ENCODE assay signal across 1 cellular context in the genomic region with DNA sequence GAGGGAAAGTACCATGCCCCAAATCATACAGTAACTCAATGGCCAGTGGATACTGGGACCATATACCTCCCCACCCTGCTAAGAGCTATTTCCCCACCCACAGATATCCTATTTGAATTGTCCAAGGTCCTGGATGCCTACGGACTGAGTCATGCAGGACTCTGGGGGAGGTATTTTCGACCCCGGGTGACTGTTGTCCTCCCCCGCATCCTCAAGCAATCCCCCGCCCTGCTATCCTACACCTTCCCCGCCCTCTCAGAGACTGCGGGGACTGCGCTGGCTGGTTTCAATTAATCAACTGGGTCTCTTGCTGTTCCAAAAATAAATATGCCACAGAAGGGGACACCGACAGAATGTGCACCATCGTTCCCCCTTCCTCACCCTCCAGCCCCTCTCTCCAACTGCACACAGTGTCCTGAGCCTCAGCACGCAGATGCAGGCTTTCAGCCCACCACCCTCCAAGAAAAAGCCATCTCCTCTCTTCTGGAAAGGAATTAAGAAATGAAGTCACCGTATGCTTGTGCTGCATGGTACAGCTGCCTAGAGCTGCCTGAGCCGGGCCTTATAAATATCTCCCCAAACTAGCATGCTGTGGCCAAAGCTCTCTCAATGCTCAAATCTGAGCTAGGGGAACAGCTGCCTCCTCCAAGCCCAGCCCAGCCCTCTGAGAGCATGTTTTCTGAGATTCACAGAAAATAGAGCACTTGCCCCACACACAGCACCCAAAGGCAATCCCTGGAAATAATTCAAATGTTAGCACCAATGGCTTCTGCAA.
A peak's percentile ranks its signal among the peaks of the same experiment; 100 is the strongest.
TF ChIP-seq lines count a peak whose summit lies in the region.

No MANE protein-coding gene starts in this region.

TF ChIP-seq in K562, 482 proteins besides CTCF, POLR2A, EP300 and RAD21 (continued from another document and continues in another):
- TF ChIP-seq TEAD4 (IDR thresholded peaks at IDR 0.05; ENCODE audit: low read length) (peak; percentile 70), TEAD4 (CRISPR knock-in tag; IDR thresholded peaks at IDR 0.05; ENCODE audit: borderline replicate concordance) (no peak), FOXJ2 (tag; IDR thresholded peaks at IDR 0.05) (no peak), RBBP5 (IDR thresholded peaks at IDR 0.05; ENCODE audit: borderline replicate concordance, insufficient read depth, low read length, poor library complexity, severe bottlenecking) (no peak), YBX1 (IDR thresholded peaks at IDR 0.05) (no peak), PCBP2 (IDR thresholded peaks at IDR 0.05; ENCODE audit: low read depth, low read length, poor library complexity, severe bottlenecking) (no peak), TAL1 (IDR thresholded peaks at IDR 0.05) (no peak), KLF16 (IDR thresholded peaks at IDR 0.05) (peak; percentile 41; the same call in 1 of the 2 replicates), NRF1 (conservative IDR thresholded peaks at IDR 0.05 in 1 of 2, IDR thresholded peaks at IDR 0.05 in 1 of 2) (0 out of 4 replicates have a peak, but pooled peaks of 1 of the 2 experiments have one; percentile 14), SMC3 (conservative IDR thresholded peaks at IDR 0.05; ENCODE audit: insufficient read depth, low read depth, low read length) (no peak), CBFA2T3 (IDR thresholded peaks at IDR 0.05) (0 out of 2 replicates have a peak, but pooled peaks have one; percentile 7), PURB (CRISPR knock-in tag; IDR thresholded peaks at IDR 0.05; ENCODE audit: low read depth) (no peak), EGR1 (conservative IDR thresholded peaks at IDR 0.05) (peak; percentile 94), ZBTB7A (IDR thresholded peaks at IDR 0.05; ENCODE audit: borderline replicate concordance, control insufficient read depth, low read depth, low read length) (peak; percentile 65; the same call in 1 of the 2 replicates), SMARCA4 (IDR thresholded peaks at IDR 0.05) (peak; percentile 68), PCBP1 (IDR thresholded peaks at IDR 0.05; ENCODE audit: low read depth, low read length, poor library complexity, severe bottlenecking) (no peak), GTF2F1 (IDR thresholded peaks at IDR 0.05; ENCODE audit: low read depth, low read length) (no peak), RCOR1 (IDR thresholded peaks at IDR 0.05; ENCODE audit: borderline replicate concordance in 1 of 2, low read depth in 2 of 2, low read length in 2 of 2) (peak in 1 of 2 experiments; percentile 28; a peak in 1 of 4 replicates), KDM4B (IDR thresholded peaks at IDR 0.05; ENCODE audit: borderline replicate concordance in 2 of 2, low read depth in 1 of 2) (no peak), GABPA (tag; conservative IDR thresholded peaks at IDR 0.05; ENCODE audit: low read depth) (no peak), ARID1B (IDR thresholded peaks at IDR 0.05) (peak; percentile 66), SRSF7 (optimal IDR thresholded peaks at IDR 0.05; ENCODE audit: low read depth, low read length) (no peak), TEAD1 (CRISPR knock-in tag; IDR thresholded peaks at IDR 0.05) (peak; percentile 63 to 80; a peak in 2 of 4 replicates), NFATC3 (IDR thresholded peaks at IDR 0.05) (no peak), MAZ (CRISPR knock-in tag; conservative IDR thresholded peaks at IDR 0.05 in 1 of 2, IDR thresholded peaks at IDR 0.05 in 1 of 2) (0 out of 4 replicates have a peak, but pooled peaks of 1 of the 2 experiments have one; percentile 16)
- TF ChIP-seq, protein P1, sequence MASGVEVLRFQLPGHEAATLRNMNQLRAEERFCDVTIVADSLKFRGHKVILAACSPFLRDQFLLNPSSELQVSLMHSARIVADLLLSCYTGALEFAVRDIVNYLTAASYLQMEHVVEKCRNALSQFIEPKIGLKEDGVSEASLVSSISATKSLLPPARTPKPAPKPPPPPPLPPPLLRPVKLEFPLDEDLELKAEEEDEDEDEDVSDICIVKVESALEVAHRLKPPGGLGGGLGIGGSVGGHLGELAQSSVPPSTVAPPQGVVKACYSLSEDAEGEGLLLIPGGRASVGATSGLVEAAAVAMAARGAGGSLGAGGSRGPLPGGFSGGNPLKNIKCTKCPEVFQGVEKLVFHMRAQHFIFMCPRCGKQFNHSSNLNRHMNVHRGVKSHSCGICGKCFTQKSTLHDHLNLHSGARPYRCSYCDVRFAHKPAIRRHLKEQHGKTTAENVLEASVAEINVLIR (CRISPR knock-in tag; IDR thresholded peaks at IDR 0.05): no peak
- TF ChIP-seq, protein P2, sequence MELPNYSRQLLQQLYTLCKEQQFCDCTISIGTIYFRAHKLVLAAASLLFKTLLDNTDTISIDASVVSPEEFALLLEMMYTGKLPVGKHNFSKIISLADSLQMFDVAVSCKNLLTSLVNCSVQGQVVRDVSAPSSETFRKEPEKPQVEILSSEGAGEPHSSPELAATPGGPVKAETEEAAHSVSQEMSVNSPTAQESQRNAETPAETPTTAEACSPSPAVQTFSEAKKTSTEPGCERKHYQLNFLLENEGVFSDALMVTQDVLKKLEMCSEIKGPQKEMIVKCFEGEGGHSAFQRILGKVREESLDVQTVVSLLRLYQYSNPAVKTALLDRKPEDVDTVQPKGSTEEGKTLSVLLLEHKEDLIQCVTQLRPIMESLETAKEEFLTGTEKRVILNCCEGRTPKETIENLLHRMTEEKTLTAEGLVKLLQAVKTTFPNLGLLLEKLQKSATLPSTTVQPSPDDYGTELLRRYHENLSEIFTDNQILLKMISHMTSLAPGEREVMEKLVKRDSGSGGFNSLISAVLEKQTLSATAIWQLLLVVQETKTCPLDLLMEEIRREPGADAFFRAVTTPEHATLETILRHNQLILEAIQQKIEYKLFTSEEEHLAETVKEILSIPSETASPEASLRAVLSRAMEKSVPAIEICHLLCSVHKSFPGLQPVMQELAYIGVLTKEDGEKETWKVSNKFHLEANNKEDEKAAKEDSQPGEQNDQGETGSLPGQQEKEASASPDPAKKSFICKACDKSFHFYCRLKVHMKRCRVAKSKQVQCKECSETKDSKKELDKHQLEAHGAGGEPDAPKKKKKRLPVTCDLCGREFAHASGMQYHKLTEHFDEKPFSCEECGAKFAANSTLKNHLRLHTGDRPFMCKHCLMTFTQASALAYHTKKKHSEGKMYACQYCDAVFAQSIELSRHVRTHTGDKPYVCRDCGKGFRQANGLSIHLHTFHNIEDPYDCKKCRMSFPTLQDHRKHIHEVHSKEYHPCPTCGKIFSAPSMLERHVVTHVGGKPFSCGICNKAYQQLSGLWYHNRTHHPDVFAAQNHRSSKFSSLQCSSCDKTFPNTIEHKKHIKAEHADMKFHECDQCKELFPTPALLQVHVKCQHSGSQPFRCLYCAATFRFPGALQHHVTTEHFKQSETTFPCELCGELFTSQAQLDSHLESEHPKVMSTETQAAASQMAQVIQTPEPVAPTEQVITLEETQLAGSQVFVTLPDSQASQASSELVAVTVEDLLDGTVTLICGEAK (IDR thresholded peaks at IDR 0.05): no peak
- TF ChIP-seq, protein P2 (CRISPR knock-in tag; IDR thresholded peaks at IDR 0.05): no peak
- TF ChIP-seq, protein P3, sequence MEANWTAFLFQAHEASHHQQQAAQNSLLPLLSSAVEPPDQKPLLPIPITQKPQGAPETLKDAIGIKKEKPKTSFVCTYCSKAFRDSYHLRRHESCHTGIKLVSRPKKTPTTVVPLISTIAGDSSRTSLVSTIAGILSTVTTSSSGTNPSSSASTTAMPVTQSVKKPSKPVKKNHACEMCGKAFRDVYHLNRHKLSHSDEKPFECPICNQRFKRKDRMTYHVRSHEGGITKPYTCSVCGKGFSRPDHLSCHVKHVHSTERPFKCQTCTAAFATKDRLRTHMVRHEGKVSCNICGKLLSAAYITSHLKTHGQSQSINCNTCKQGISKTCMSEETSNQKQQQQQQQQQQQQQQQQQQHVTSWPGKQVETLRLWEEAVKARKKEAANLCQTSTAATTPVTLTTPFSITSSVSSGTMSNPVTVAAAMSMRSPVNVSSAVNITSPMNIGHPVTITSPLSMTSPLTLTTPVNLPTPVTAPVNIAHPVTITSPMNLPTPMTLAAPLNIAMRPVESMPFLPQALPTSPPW (CRISPR knock-in tag; IDR thresholded peaks at IDR 0.05): peak; percentile 61
- TF ChIP-seq, protein P4, sequence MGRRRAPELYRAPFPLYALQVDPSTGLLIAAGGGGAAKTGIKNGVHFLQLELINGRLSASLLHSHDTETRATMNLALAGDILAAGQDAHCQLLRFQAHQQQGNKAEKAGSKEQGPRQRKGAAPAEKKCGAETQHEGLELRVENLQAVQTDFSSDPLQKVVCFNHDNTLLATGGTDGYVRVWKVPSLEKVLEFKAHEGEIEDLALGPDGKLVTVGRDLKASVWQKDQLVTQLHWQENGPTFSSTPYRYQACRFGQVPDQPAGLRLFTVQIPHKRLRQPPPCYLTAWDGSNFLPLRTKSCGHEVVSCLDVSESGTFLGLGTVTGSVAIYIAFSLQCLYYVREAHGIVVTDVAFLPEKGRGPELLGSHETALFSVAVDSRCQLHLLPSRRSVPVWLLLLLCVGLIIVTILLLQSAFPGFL (CRISPR knock-in tag; IDR thresholded peaks at IDR 0.05): no peak
- TF ChIP-seq, protein P5, sequence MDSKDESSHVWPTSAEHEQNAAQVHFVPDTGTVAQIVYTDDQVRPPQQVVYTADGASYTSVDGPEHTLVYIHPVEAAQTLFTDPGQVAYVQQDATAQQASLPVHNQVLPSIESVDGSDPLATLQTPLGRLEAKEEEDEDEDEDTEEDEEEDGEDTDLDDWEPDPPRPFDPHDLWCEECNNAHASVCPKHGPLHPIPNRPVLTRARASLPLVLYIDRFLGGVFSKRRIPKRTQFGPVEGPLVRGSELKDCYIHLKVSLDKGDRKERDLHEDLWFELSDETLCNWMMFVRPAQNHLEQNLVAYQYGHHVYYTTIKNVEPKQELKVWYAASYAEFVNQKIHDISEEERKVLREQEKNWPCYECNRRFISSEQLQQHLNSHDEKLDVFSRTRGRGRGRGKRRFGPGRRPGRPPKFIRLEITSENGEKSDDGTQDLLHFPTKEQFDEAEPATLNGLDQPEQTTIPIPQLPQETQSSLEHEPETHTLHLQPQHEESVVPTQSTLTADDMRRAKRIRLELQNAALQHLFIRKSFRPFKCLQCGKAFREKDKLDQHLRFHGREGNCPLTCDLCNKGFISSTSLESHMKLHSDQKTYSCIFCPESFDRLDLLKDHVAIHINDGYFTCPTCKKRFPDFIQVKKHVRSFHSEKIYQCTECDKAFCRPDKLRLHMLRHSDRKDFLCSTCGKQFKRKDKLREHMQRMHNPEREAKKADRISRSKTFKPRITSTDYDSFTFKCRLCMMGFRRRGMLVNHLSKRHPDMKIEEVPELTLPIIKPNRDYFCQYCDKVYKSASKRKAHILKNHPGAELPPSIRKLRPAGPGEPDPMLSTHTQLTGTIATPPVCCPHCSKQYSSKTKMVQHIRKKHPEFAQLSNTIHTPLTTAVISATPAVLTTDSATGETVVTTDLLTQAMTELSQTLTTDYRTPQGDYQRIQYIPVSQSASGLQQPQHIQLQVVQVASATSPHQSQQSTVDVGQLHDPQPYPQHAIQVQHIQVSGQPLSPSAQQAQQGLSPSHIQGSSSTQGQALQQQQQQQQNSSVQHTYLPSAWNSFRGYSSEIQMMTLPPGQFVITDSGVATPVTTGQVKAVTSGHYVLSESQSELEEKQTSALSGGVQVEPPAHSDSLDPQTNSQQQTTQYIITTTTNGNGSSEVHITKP (IDR thresholded peaks at IDR 0.05; ENCODE audit: partially characterized antibody): peak; percentile 44
- TF ChIP-seq, protein P6, sequence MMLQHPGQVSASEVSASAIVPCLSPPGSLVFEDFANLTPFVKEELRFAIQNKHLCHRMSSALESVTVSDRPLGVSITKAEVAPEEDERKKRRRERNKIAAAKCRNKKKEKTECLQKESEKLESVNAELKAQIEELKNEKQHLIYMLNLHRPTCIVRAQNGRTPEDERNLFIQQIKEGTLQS (IDR thresholded peaks at IDR 0.05): peak; percentile 80
- TF ChIP-seq, protein P6 (CRISPR knock-in tag; conservative IDR thresholded peaks at IDR 0.05): no peak
- TF ChIP-seq, protein P7, sequence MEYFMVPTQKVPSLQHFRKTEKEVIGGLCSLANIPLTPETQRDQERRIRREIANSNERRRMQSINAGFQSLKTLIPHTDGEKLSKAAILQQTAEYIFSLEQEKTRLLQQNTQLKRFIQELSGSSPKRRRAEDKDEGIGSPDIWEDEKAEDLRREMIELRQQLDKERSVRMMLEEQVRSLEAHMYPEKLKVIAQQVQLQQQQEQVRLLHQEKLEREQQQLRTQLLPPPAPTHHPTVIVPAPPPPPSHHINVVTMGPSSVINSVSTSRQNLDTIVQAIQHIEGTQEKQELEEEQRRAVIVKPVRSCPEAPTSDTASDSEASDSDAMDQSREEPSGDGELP (CRISPR knock-in tag; IDR thresholded peaks at IDR 0.05; ENCODE audit: borderline replicate concordance): no peak
- TF ChIP-seq, protein P8, sequence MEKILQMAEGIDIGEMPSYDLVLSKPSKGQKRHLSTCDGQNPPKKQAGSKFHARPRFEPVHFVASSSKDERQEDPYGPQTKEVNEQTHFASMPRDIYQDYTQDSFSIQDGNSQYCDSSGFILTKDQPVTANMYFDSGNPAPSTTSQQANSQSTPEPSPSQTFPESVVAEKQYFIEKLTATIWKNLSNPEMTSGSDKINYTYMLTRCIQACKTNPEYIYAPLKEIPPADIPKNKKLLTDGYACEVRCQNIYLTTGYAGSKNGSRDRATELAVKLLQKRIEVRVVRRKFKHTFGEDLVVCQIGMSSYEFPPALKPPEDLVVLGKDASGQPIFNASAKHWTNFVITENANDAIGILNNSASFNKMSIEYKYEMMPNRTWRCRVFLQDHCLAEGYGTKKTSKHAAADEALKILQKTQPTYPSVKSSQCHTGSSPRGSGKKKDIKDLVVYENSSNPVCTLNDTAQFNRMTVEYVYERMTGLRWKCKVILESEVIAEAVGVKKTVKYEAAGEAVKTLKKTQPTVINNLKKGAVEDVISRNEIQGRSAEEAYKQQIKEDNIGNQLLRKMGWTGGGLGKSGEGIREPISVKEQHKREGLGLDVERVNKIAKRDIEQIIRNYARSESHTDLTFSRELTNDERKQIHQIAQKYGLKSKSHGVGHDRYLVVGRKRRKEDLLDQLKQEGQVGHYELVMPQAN (IDR thresholded peaks at IDR 0.05; ENCODE audit: borderline replicate concordance): no peak
